In genomic region chr1:47323475-47324105, GRCh38 we compare ENCODE assay signal across 16 cellular contexts. TPM values are rescaled to one million over a fixed set of nuclear protein-coding genes. Genes with fewer than 3 reads are reported as not detected.
DNase-seq lines count a peak whose midpoint lies in the region; ATAC-seq and TF ChIP-seq lines count a peak whose summit lies in the region.
"Had no signal": no experiment of that assay in that cellular context is flagged by ENCODE, and none has a peak within 500 bp of the region (broad histone marks: within the 10 kb centered on the region; RNA-seq: fewer than 3 reads in every experiment).

No MANE protein-coding gene starts in this region.

- 0 to 30% methylated on average over 1 of the region's 1 CpG for WGBS in body of pancreas, 2 donors

- H3K36me3 ChIP-seq in body of pancreas (replicated peaks in 1 of 2; ENCODE audit: insufficient read depth in 1 of 2, low read depth in 2 of 2) (no peaks in the 10 kb centered on the region), neural progenitor cell (no peaks in the 10 kb centered on the region)
- H3K36me3 ChIP-seq: gastroesophageal sphincter had no signal

- no peaks in the 10 kb centered on the region for H3K79me2 ChIP-seq in neural progenitor cell (ENCODE audit: low read depth)

- TF ChIP-seq CTCF in body of pancreas (IDR thresholded peaks at IDR 0.05) (no peak), neural progenitor cell (IDR thresholded peaks at IDR 0.05) (no peak)

- H3K27me3 ChIP-seq in body of pancreas (no peaks in the 10 kb centered on the region), neural progenitor cell (no peaks in the 10 kb centered on the region)
- H3K27me3 ChIP-seq: gastroesophageal sphincter had no signal

- peak overlapping the region; percentile 6 to 89 (median 83) for H3K27ac ChIP-seq in body of pancreas
- H3K27ac ChIP-seq in neural progenitor cell: no peak overlapping the region
- H3K27ac ChIP-seq: gastroesophageal sphincter had no signal

- no peak overlapping the region for H3K9ac ChIP-seq in neural progenitor cell

- intact Hi-C loops in body of pancreas (cut with DNase I): no loop called here

- H3K4me3 ChIP-seq in body of pancreas (no peak overlapping the region), neural progenitor cell (no peak overlapping the region)
- H3K4me3 ChIP-seq: gastroesophageal sphincter had no signal

- no peak overlapping the region for H3K4me3 Mint-ChIP-seq in neural progenitor cell
- H3K4me3 Mint-ChIP-seq: activated naive CD8-positive, alpha-beta T cell; B cell; endodermal cell; stimulated activated naive CD8-positive, alpha-beta T cell treated with anti-CD3 and anti-CD28 coated beads, Interleukin-15, amount 100 ng/mL, for 72 hours had no signal

- TF ChIP-seq POLR2A in body of pancreas (IDR thresholded peaks at IDR 0.05): peak in 2 of 3 donors; percentile 25 to 42

- peak overlapping the region; percentile 29 for H2AFZ ChIP-seq in neural progenitor cell (replicated peaks)

- peak; percentile 61 for DNase-seq in DMS153 treated with DMSO at 0.1 percent for 48 hours (lab: John Stamatoyannopoulos, UW; ENCODE audit: unreplicated experiment)
- peak; percentile 88 for DNase-seq in NCI-H526 treated with DMSO at 0.1 percent for 48 hours (lab: John Stamatoyannopoulos, UW)
- peak in 1 of 4 donors; percentile 34 for DNase-seq in body of pancreas
- DNase-seq in neural progenitor cell (ENCODE audit: low spot score): peak; percentile 30
- no peak for DNase-seq in midbrain (lab: John Stamatoyannopoulos, UW)
- DNase-seq in HuH-7.5 (ENCODE audit: low spot score): no peak
- DNase-seq in cerebellum (ENCODE audit: low spot score): no peak
- DNase-seq: activated T-cell treated with anti-CD3 and anti-CD28 coated beads, Interleukin-2, amount 50 U/mL, for 1 hour; endodermal cell; occipital lobe; stimulated activated naive CD8-positive, alpha-beta T cell treated with anti-CD3 and anti-CD28 coated beads, Interleukin-15, amount 100 ng/mL, for 72 hours; SW 1271 had no signal

- no peaks in the 10 kb centered on the region for H3K9me3 Mint-ChIP-seq in neural progenitor cell
- H3K9me3 Mint-ChIP-seq: endodermal cell; stimulated activated naive CD8-positive, alpha-beta T cell treated with anti-CD3 and anti-CD28 coated beads, Interleukin-15, amount 100 ng/mL, for 72 hours had no signal

- H3K9me3 ChIP-seq in body of pancreas: no peaks in the 10 kb centered on the region
- H3K9me3 ChIP-seq in neural progenitor cell (ENCODE audit: low read depth): no peaks in the 10 kb centered on the region
- H3K9me3 ChIP-seq: gastroesophageal sphincter had no signal

- no peaks in the 10 kb centered on the region for H4K20me1 ChIP-seq in neural progenitor cell (ENCODE audit: low read depth)

- H3K4me2 ChIP-seq in neural progenitor cell: peak overlapping the region; percentile 10

- H3F3A ChIP-seq in neural progenitor cell (ENCODE audit: low read depth): peaks cover 10% of the 10 kb centered on the region

- ATAC-seq in body of pancreas: peak; percentile 92
- no peak for ATAC-seq in GM18858 (IDR thresholded peaks at IDR 0.05; ENCODE audit: unreplicated experiment)
- ATAC-seq: gastroesophageal sphincter; stimulated activated naive CD8-positive, alpha-beta T cell treated with anti-CD3 and anti-CD28 coated beads, Interleukin-15, amount 100 ng/mL, for 72 hours had no signal

- peaks cover 9% of the 10 kb centered on the region for H3K4me1 Mint-ChIP-seq in neural progenitor cell
- H3K4me1 Mint-ChIP-seq: B cell; stimulated activated naive CD8-positive, alpha-beta T cell treated with anti-CD3 and anti-CD28 coated beads, Interleukin-15, amount 100 ng/mL, for 72 hours had no signal

- peak overlapping the region; percentile 69 for H3K27ac Mint-ChIP-seq in neural progenitor cell
- H3K27ac Mint-ChIP-seq: activated naive CD8-positive, alpha-beta T cell; B cell; endodermal cell; stimulated activated naive CD8-positive, alpha-beta T cell treated with anti-CD3 and anti-CD28 coated beads, Interleukin-15, amount 100 ng/mL, for 72 hours had no signal

- peaks cover 4% of the 10 kb centered on the region for H3K27me3 Mint-ChIP-seq in neural progenitor cell (ENCODE audit: insufficient read depth, low read depth)
- H3K27me3 Mint-ChIP-seq: activated naive CD8-positive, alpha-beta T cell; B cell; stimulated activated naive CD8-positive, alpha-beta T cell treated with anti-CD3 and anti-CD28 coated beads, Interleukin-15, amount 100 ng/mL, for 72 hours had no signal

- no peaks in the 10 kb centered on the region for H3K36me3 Mint-ChIP-seq in neural progenitor cell
- H3K36me3 Mint-ChIP-seq: activated naive CD8-positive, alpha-beta T cell had no signal

- peaks cover 22% of the 10 kb centered on the region for H3K4me1 ChIP-seq in body of pancreas
- H3K4me1 ChIP-seq in neural progenitor cell: peaks cover 9% of the 10 kb centered on the region
- H3K4me1 ChIP-seq: gastroesophageal sphincter had no signal

RNA-seq across cellular contexts. Expression of gene STIL, which starts 9.6 kb away (rescaled TPM):
- total RNA-seq in body of pancreas (under 1 TPM in 1 of 2 donors, not detected in 1; 0.52 TPM), neural progenitor cell (ENCODE audit: low replicate concordance) (49.0 and 59.0 TPM in 2 replicates), cerebellum (10.9 TPM)

RNA-seq across cellular contexts. Expression of gene CMPK1, which starts 10.0 kb away (rescaled TPM):
- total RNA-seq in body of pancreas: 10 to 100 TPM; 62.0 to 70.3 TPM
- 39.6 and 68.0 TPM in 2 replicates for total RNA-seq in neural progenitor cell (ENCODE audit: low replicate concordance)
- total RNA-seq in cerebellum: 91.1 TPM

Comparison
In these comparisons a context has a peak if more than half of its experiments do, and no peak if none do; other contexts are left out.
1. DNase-seq: peak in DMS153 treated with DMSO at 0.1 percent for 48 hours (single experiment), NCI-H526 treated with DMSO at 0.1 percent for 48 hours (single experiment) and neural progenitor cell (single experiment); none in midbrain (single experiment), HuH-7.5 (single experiment) and cerebellum (single experiment).